ENCODE assay signal across 1 cellular context in genomic region chr3:34013818-34014576, GRCh38.
TF ChIP-seq lines count a peak whose summit lies in the region.

No MANE protein-coding gene starts in this region.

TF ChIP-seq in HepG2, 621 proteins besides CTCF, POLR2A, EP300 and RAD21 (continued from another document):
- TF ChIP-seq NR2F1 (CRISPR knock-in tag; IDR thresholded peaks at IDR 0.05) (peak; percentile 73 to 78; a peak in 3 of 4 replicates), TMF1 (CRISPR knock-in tag; IDR thresholded peaks at IDR 0.05; ENCODE audit: low read depth) (no peak), FOXP1 (IDR thresholded peaks at IDR 0.05) (no peak), FOXP1 (CRISPR knock-in tag; IDR thresholded peaks at IDR 0.05) (peak; percentile 27; the same call in 1 of the 2 replicates)
